ENCODE assay signal across 10 cellular contexts in the genomic region with DNA sequence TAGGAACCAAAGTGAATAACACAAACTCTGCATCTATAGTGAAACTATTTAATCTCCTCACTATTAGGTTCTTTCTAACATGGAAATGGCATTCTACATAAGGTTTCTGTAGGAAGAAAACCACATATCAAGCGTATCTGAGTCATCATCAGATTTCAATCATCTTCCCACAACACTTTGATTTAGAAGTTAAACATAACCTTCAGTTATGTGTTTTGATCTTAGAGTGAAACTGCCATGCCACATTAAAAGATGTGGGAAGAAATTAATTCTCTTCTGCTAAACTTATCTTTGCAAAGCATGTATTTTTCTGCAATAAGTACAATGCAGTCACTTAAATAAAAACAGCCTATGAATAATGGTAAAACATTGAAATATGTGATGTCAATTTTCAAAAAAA. TPM values are rescaled to one million over a fixed set of nuclear protein-coding genes. Genes with fewer than 3 reads are reported as not detected.
A peak's percentile ranks its signal among the peaks of the same experiment; 100 is the strongest.
DNase-seq lines count a peak whose midpoint lies in the region; ATAC-seq and TF ChIP-seq lines count a peak whose summit lies in the region.
"Had no signal": no experiment of that assay in that cellular context is flagged by ENCODE, and none has a peak within 500 bp of the region (broad histone marks: within the 10 kb centered on the region; RNA-seq: fewer than 3 reads in every experiment).

No MANE protein-coding gene starts in this region.

- H3K4me1 ChIP-seq in esophagus squamous epithelium (peaks cover 0 to 46% (median 9%) of the 10 kb centered on the region in 3 donors), subcutaneous abdominal adipose tissue (ENCODE audit: control insufficient read depth in 5 of 5, insufficient read depth in 5 of 5, low read length in 5 of 5) (peaks cover 4 to 50% (median 19%) of the 10 kb centered on the region in 5 donors)

- WGBS in esophagus squamous epithelium, 2 donors, result 48 to 50% methylated on average over 1 of the region's 1 CpG

- H3K36me3 ChIP-seq in esophagus squamous epithelium (no peaks in the 10 kb centered on the region), subcutaneous abdominal adipose tissue (ENCODE audit: control insufficient read depth in 5 of 5, insufficient read depth in 5 of 5, low read length in 5 of 5) (peaks cover 0 to 3% (median 0%) of the 10 kb centered on the region in 5 donors)

- H3K27ac ChIP-seq in esophagus squamous epithelium, result peak overlapping the region in 3 of 4 donors; percentile 71 to 82 (median 71)
- peak overlapping the region; percentile 76 for H3K27ac ChIP-seq in subcutaneous abdominal adipose tissue (ENCODE audit: low read depth, low read length)

- no peak for TF ChIP-seq POLR2A in esophagus squamous epithelium (IDR thresholded peaks at IDR 0.05)

- DNase-seq in activated CD4-positive, alpha-beta T cell treated with anti-CD3 and anti-CD28 coated beads for 36 hours, result no peak
- no peak for DNase-seq in activated CD4-positive, alpha-beta T cell treated with anti-CD3 and anti-CD28 coated beads, Interleukin-2, amount 50 U/mL, for 4 hours
- DNase-seq in RPMI8226 (peak; percentile 31), esophagus squamous epithelium (lab: John Stamatoyannopoulos, UW) (no peak), inferior parietal cortex (ENCODE audit: extremely low spot score) (no peak), NCI-H526 treated with DMSO at 0.1 percent for 48 hours (lab: John Stamatoyannopoulos, UW) (no peak)
- DNase-seq: activated naive CD4-positive, alpha-beta T cell treated with anti-CD3 and anti-CD28 coated beads, Interleukin-2, amount 10 ng/mL, durations not matched to agents 7 days and 5 days; NCI-H510A had no signal

- H3K4me3 ChIP-seq in esophagus squamous epithelium (no peak overlapping the region), subcutaneous abdominal adipose tissue (ENCODE audit: low read depth in 1 of 5, low read length in 5 of 5) (peak overlapping the region in 1 of 5 donors; percentile 8)

- peak; percentile 57 for ATAC-seq in activated CD4-positive, alpha-beta T cell treated with anti-CD3 and anti-CD28 coated beads for 36 hours
- ATAC-seq in HG03521 (IDR thresholded peaks at IDR 0.05; ENCODE audit: unreplicated experiment), result no peak

- POLR2A ChIA-PET in activated CD4-positive, alpha-beta T cell treated with anti-CD3 and anti-CD28 coated beads for 36 hours (lab: Charles Lee), result no interaction called here

- H3K4me3 Mint-ChIP-seq in activated CD4-positive, alpha-beta T cell treated with anti-CD3 and anti-CD28 coated beads for 36 hours, result no peak overlapping the region
- H3K4me3 Mint-ChIP-seq: activated naive CD4-positive, alpha-beta T cell treated with anti-CD3 and anti-CD28 coated beads, Interleukin-2, amount 10 ng/mL, durations not matched to agents 7 days and 5 days had no signal

- H3K27me3 ChIP-seq in esophagus squamous epithelium (no peaks in the 10 kb centered on the region), subcutaneous abdominal adipose tissue (ENCODE audit: control insufficient read depth in 5 of 5, insufficient read depth in 4 of 5, low read length in 5 of 5) (no peaks in the 10 kb centered on the region)

- intact Hi-C loops in activated CD4-positive, alpha-beta T cell treated with anti-CD3 and anti-CD28 coated beads for 36 hours (cut with DNase I, micrococcal nuclease), result loop anchor here (1.0 to 5.0 kb wide), 4 partner anchors 17 to 484 kb away; no protein-coding TSS in a partner anchor
- intact Hi-C loops in esophagus squamous epithelium (cut with DNase I), result no loop called here

- no peak for TF ChIP-seq CTCF in esophagus squamous epithelium (IDR thresholded peaks at IDR 0.05)

- H3K9ac ChIP-seq in subcutaneous abdominal adipose tissue (ENCODE audit: low read length in 5 of 5), result no peak overlapping the region

- CTCF ChIA-PET in activated CD4-positive, alpha-beta T cell treated with anti-CD3 and anti-CD28 coated beads for 36 hours (lab: Charles Lee), result interaction anchor here (1.0 to 1.2 kb wide), 2 partner anchors 18 to 99 kb away, joined by 3 read pairs; no protein-coding TSS in a partner anchor

- peaks cover 48% of the 10 kb centered on the region for H3K4me1 Mint-ChIP-seq in activated CD4-positive, alpha-beta T cell treated with anti-CD3 and anti-CD28 coated beads for 36 hours

- H3K9me3 Mint-ChIP-seq in activated CD4-positive, alpha-beta T cell treated with anti-CD3 and anti-CD28 coated beads for 36 hours (ENCODE audit: low read depth), result no peaks in the 10 kb centered on the region
- H3K9me3 Mint-ChIP-seq: activated naive CD4-positive, alpha-beta T cell treated with anti-CD3 and anti-CD28 coated beads, Interleukin-2, amount 10 ng/mL, durations not matched to agents 7 days and 5 days had no signal

- H3K27ac Mint-ChIP-seq in activated CD4-positive, alpha-beta T cell treated with anti-CD3 and anti-CD28 coated beads for 36 hours, result no peak overlapping the region
- H3K27ac Mint-ChIP-seq: activated naive CD4-positive, alpha-beta T cell treated with anti-CD3 and anti-CD28 coated beads, Interleukin-2, amount 10 ng/mL, durations not matched to agents 7 days and 5 days had no signal

- peaks cover 25% of the 10 kb centered on the region for H3K27me3 Mint-ChIP-seq in activated CD4-positive, alpha-beta T cell treated with anti-CD3 and anti-CD28 coated beads for 36 hours

- H3K9me3 ChIP-seq in esophagus squamous epithelium (no peaks in the 10 kb centered on the region), subcutaneous abdominal adipose tissue (ENCODE audit: control insufficient read depth in 5 of 5, low read length in 5 of 5) (no peaks in the 10 kb centered on the region)

- no peaks in the 10 kb centered on the region for H3K36me3 Mint-ChIP-seq in activated CD4-positive, alpha-beta T cell treated with anti-CD3 and anti-CD28 coated beads for 36 hours (ENCODE audit: low read depth)
- H3K36me3 Mint-ChIP-seq: activated naive CD4-positive, alpha-beta T cell treated with anti-CD3 and anti-CD28 coated beads, Interleukin-2, amount 10 ng/mL, durations not matched to agents 7 days and 5 days had no signal

RNA-seq across cellular contexts. Expression of a gene that starts 55.0 kb away (rescaled TPM):
- total RNA-seq in activated CD4-positive, alpha-beta T cell treated with anti-CD3 and anti-CD28 coated beads for 36 hours, result under 1 TPM; 0.07 to 0.12 TPM
- 10 to 100 TPM in 2 of 4 donors, 1 to 10 TPM in 2; 3.1 to 17.5 (median 9.9) TPM for total RNA-seq in esophagus squamous epithelium
